In the genomic region with DNA sequence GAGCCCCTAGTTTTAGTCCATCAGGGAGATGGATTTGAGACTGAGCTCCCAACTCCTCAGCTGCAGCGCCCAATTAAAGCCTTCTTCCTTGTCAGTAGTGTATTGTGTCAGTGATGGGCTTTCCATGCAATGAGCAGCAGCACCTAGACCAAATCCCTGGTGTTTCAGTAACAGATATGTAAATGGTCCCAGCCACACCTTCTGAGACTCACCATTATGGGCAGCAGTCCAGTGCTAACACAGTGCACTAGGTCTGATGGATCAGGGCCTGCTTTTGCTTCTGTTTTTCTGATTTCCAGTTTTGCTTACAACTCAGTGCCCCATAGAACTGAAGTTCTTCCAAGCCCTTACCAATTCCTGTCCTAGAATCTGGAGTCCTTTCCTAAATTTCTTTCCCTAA, we compare ENCODE assay signal across 40 cellular contexts.
"Had no signal": no experiment of that assay in that cellular context is flagged by ENCODE, and none has a peak within 500 bp of the region (broad histone marks: within the 10 kb centered on the region; RNA-seq: fewer than 3 reads in every experiment).

No MANE protein-coding gene starts in this region.

- H3K4me1 Mint-ChIP-seq: activated naive CD8-positive, alpha-beta T cell treated with anti-CD3 and anti-CD28 coated beads for 36 hours; activated T-helper 17 cell treated with anti-CD3 and anti-CD28 coated beads, Interleukin-2, amount 50 U/mL, for 72 hours; central memory CD8-positive, alpha-beta T cell had no signal

- H3K27me3 ChIP-seq: body of pancreas, brain microvascular endothelial cell, cardiac muscle cell had no signal

- H3K4me3 ChIP-seq: adrenal gland, body of pancreas, cardiac muscle cell had no signal

- FAIRE-seq: astrocyte, bronchial epithelial cell, TTC549 had no signal

- H3K36me3 Mint-ChIP-seq: activated CD4-positive, alpha-beta memory T cell treated with anti-CD3 and anti-CD28 coated beads for 36 hours; activated naive CD4-positive, alpha-beta T cell treated with anti-CD3 and anti-CD28 coated beads, Interleukin-2, amount 50 U/mL, for 72 hours; activated naive CD8-positive, alpha-beta T cell treated with anti-CD3 and anti-CD28 coated beads for 36 hours had no signal

- H3K9me3 Mint-ChIP-seq: activated B cell treated with CpG ODN at 0.5 μM for 24 hours; activated CD4-positive, alpha-beta memory T cell treated with anti-CD3 and anti-CD28 coated beads for 36 hours; activated CD4-positive, alpha-beta T cell treated with anti-CD3 and anti-CD28 coated beads, Interleukin-2, amount 10 ng/mL, durations not matched to agents 24 days and 14 days; activated CD8-positive, alpha-beta T cell treated with anti-CD3 and anti-CD28 coated beads for 36 hours; activated naive CD4-positive, alpha-beta T cell treated with anti-CD3 and anti-CD28 coated beads for 36 hours; activated naive CD4-positive, alpha-beta T cell treated with anti-CD3 and anti-CD28 coated beads, Interleukin-2, amount 50 U/mL, for 72 hours; activated naive CD8-positive, alpha-beta T cell treated with anti-CD3 and anti-CD28 coated beads for 36 hours; activated T-cell treated with anti-CD3 and anti-CD28 coated beads, Interleukin-2, amount 50 U/mL, for 4 hours; activated T-cell treated with anti-CD3 and anti-CD28 coated beads, Interleukin-2, amount 50 U/mL, for 72 hours; activated T-helper 1 cell treated with anti-CD3 and anti-CD28 coated beads, Interleukin-12 subunit alpha, Interleukin-12 subunit beta, Interleukin-2, Interleukin-4 antibody, amounts not matched to agents 30 ng/mL and 10 ng/mL and 1 ng/mL, durations not matched to agents 14 hours and 24 hours and 36 hours; activated T-helper 17 cell treated with anti-CD3 and anti-CD28 coated beads, Interleukin-2, amount 50 U/mL, for 72 hours; central memory CD8-positive, alpha-beta T cell; T-helper 1 cell treated with Interleukin-12 subunit alpha and Interleukin-12 subunit beta and Interleukin-4 antibody, amounts not matched to agents 30 μg/mL and 1 μg/mL, for 36 hours; T-helper 2 cell treated with Interferon-gamma antibody and Interleukin-4, amounts not matched to agents 5 μg/mL and 100 μg/mL, for 36 hours had no signal

- H3K27ac ChIP-seq: adrenal gland, body of pancreas, brain microvascular endothelial cell, cardiac muscle cell, VCaP had no signal

- H3K27ac Mint-ChIP-seq: activated B cell treated with CpG ODN at 0.5 μM for 24 hours; activated CD4-positive, alpha-beta memory T cell treated with anti-CD3 and anti-CD28 coated beads for 36 hours; activated CD4-positive, alpha-beta T cell treated with anti-CD3 and anti-CD28 coated beads, Interleukin-2, amount 10 ng/mL, durations not matched to agents 24 days and 14 days; activated CD8-positive, alpha-beta T cell treated with anti-CD3 and anti-CD28 coated beads for 36 hours; activated naive CD4-positive, alpha-beta T cell treated with anti-CD3 and anti-CD28 coated beads for 36 hours; activated naive CD4-positive, alpha-beta T cell treated with anti-CD3 and anti-CD28 coated beads, Interleukin-2, amount 50 U/mL, for 72 hours; activated naive CD8-positive, alpha-beta T cell treated with anti-CD3 and anti-CD28 coated beads for 36 hours; activated T-cell treated with anti-CD3 and anti-CD28 coated beads, Interleukin-2, amount 50 U/mL, for 72 hours; activated T-helper 1 cell treated with anti-CD3 and anti-CD28 coated beads, Interleukin-12 subunit alpha, Interleukin-12 subunit beta, Interleukin-2, Interleukin-4 antibody, amounts not matched to agents 30 ng/mL and 10 ng/mL and 1 ng/mL, durations not matched to agents 14 hours and 24 hours and 36 hours; activated T-helper 17 cell treated with anti-CD3 and anti-CD28 coated beads, Interleukin-2, amount 50 U/mL, for 72 hours; T-helper 1 cell treated with Interleukin-12 subunit alpha and Interleukin-12 subunit beta and Interleukin-4 antibody, amounts not matched to agents 30 μg/mL and 1 μg/mL, for 36 hours; T-helper 2 cell treated with Interferon-gamma antibody and Interleukin-4, amounts not matched to agents 5 μg/mL and 100 μg/mL, for 36 hours had no signal

- H3K27me3 Mint-ChIP-seq: activated B cell treated with CpG ODN at 0.5 μM for 24 hours; activated naive CD8-positive, alpha-beta T cell treated with anti-CD3 and anti-CD28 coated beads for 36 hours had no signal

- H3K36me3 ChIP-seq: adrenal gland, brain microvascular endothelial cell, cardiac muscle cell had no signal

- H3K9me3 ChIP-seq: adrenal gland, body of pancreas had no signal

- DNase-seq: activated B cell treated with CpG ODN at 0.5 μM for 24 hours; activated CD4-positive, alpha-beta memory T cell treated with anti-CD3 and anti-CD28 coated beads for 36 hours; activated CD4-positive, alpha-beta T cell treated with anti-CD3 and anti-CD28 coated beads for 4 hours; activated CD4-positive, alpha-beta T cell treated with anti-CD3 and anti-CD28 coated beads, Interleukin-2, amount 10 ng/mL, durations not matched to agents 24 days and 14 days; activated CD4-positive, alpha-beta T cell treated with anti-CD3 and anti-CD28 coated beads, Interleukin-2, amount 50 U/mL, for 1 hour; activated CD4-positive, alpha-beta T cell treated with anti-CD3 and anti-CD28 coated beads, Interleukin-2, amount 50 U/mL, for 4 hours; activated CD4-positive, CD25-positive, alpha-beta regulatory T cell treated with anti-CD3 and anti-CD28 coated beads, Interleukin-2, amount 50 U/mL, for 72 hours; activated CD8-positive, alpha-beta memory T cell treated with anti-CD3 and anti-CD28 coated beads, Interleukin-2, amount 50 U/mL, for 4 hours; activated CD8-positive, alpha-beta T cell treated with anti-CD3 and anti-CD28 coated beads for 36 hours; activated effector memory CD4-positive, alpha-beta T cell treated with anti-CD3 and anti-CD28 coated beads, Interleukin-2, amount 50 U/mL, for 16 hours; activated gamma-delta T cell treated with Interleukin-2 at 50 U/mL for 16 hours; activated naive CD4-positive, alpha-beta T cell; activated naive CD4-positive, alpha-beta T cell treated with anti-CD3 and anti-CD28 coated beads for 36 hours; activated naive CD4-positive, alpha-beta T cell treated with anti-CD3 and anti-CD28 coated beads, Interleukin-2, amount 50 U/mL, for 16 hours; activated naive CD8-positive, alpha-beta T cell treated with anti-CD3 and anti-CD28 coated beads for 36 hours; activated T-cell treated with anti-CD3 and anti-CD28 coated beads for 4 hours; activated T-cell treated with anti-CD3 and anti-CD28 coated beads, Interleukin-2, amount 50 U/mL, for 1 hour; activated T-cell treated with anti-CD3 and anti-CD28 coated beads, Interleukin-2, amount 50 U/mL, for 4 hours; activated T-cell treated with anti-CD3 and anti-CD28 coated beads, Interleukin-2, amount 50 U/mL, for 72 hours; adrenal gland; amniotic stem cell; aorta; body of pancreas; brain microvascular endothelial cell; caudate nucleus; SW 1271; T-helper 1 cell; T-helper 2 cell; T-helper 9 cell had no signal

- ATAC-seq: activated CD8-positive, alpha-beta T cell treated with anti-CD3 and anti-CD28 coated beads for 36 hours; activated naive CD4-positive, alpha-beta T cell treated with anti-CD3 and anti-CD28 coated beads, Interleukin-2, amount 50 U/mL, for 72 hours; activated T-cell treated with anti-CD3 and anti-CD28 coated beads, Interleukin-2, amount 50 U/mL, for 4 hours; activated T-cell treated with anti-CD3 and anti-CD28 coated beads, Interleukin-2, amount 50 U/mL, for 72 hours; activated T-helper 17 cell treated with anti-CD3 and anti-CD28 coated beads, Interleukin-2, amount 50 U/mL, for 72 hours; body of pancreas had no signal

- H3K4me3 Mint-ChIP-seq: activated B cell treated with CpG ODN at 0.5 μM for 24 hours; activated CD4-positive, alpha-beta memory T cell treated with anti-CD3 and anti-CD28 coated beads for 36 hours; activated CD4-positive, alpha-beta T cell treated with anti-CD3 and anti-CD28 coated beads, Interleukin-2, amount 10 ng/mL, durations not matched to agents 24 days and 14 days; activated CD8-positive, alpha-beta T cell treated with anti-CD3 and anti-CD28 coated beads for 36 hours; activated naive CD4-positive, alpha-beta T cell treated with anti-CD3 and anti-CD28 coated beads for 36 hours; activated naive CD8-positive, alpha-beta T cell treated with anti-CD3 and anti-CD28 coated beads for 36 hours; activated T-cell treated with anti-CD3 and anti-CD28 coated beads, Interleukin-2, amount 50 U/mL, for 4 hours; activated T-cell treated with anti-CD3 and anti-CD28 coated beads, Interleukin-2, amount 50 U/mL, for 72 hours; activated T-helper 1 cell treated with anti-CD3 and anti-CD28 coated beads, Interleukin-12 subunit alpha, Interleukin-12 subunit beta, Interleukin-2, Interleukin-4 antibody, amounts not matched to agents 30 ng/mL and 10 ng/mL and 1 ng/mL, durations not matched to agents 14 hours and 24 hours and 36 hours; activated T-helper 17 cell treated with anti-CD3 and anti-CD28 coated beads, Interleukin-2, amount 50 U/mL, for 72 hours; central memory CD8-positive, alpha-beta T cell; T-helper 1 cell treated with Interleukin-12 subunit alpha and Interleukin-12 subunit beta and Interleukin-4 antibody, amounts not matched to agents 30 μg/mL and 1 μg/mL, for 36 hours; T-helper 2 cell treated with Interferon-gamma antibody and Interleukin-4, amounts not matched to agents 5 μg/mL and 100 μg/mL, for 36 hours had no signal

- H3K4me1 ChIP-seq: adrenal gland, body of pancreas had no signal
